Comparison of ENCODE assay signal across 24 cellular contexts in genomic region chr1:184875218-184875617, GRCh38.
"Had no signal": no experiment of that assay in that cellular context is flagged by ENCODE, and none has a peak within 500 bp of the region (broad histone marks: within the 10 kb centered on the region; RNA-seq: fewer than 3 reads in every experiment).

No MANE protein-coding gene starts in this region.

- H3K36me3 ChIP-seq: left lung, transverse colon, uterus, WERI-Rb-1 had no signal

- H3K4me3 ChIP-seq: hepatocyte, left lung, transverse colon, uterus had no signal

- H3K4me1 ChIP-seq: parathyroid adenoma, uterus had no signal

- H3K27me3 Mint-ChIP-seq: activated T-cell treated with anti-CD3 and anti-CD28 coated beads, Interleukin-2, amount 50 U/mL, for 24 hours; activated T-helper 17 cell treated with anti-CD3 and anti-CD28 coated beads, Interleukin-2, amount 50 U/mL, for 72 hours had no signal

- H3K27ac Mint-ChIP-seq: activated naive CD8-positive, alpha-beta T cell treated with anti-CD3 and anti-CD28 coated beads for 36 hours; activated T-cell treated with anti-CD3 and anti-CD28 coated beads, Interleukin-2, amount 50 U/mL, for 24 hours; activated T-helper 17 cell treated with anti-CD3 and anti-CD28 coated beads, Interleukin-2, amount 50 U/mL, for 72 hours; mesothelial cell of epicardium; nephron; stimulated activated effector memory CD8-positive, alpha-beta T cell treated with anti-CD3 and anti-CD28 coated beads, Interleukin-12 subunit alpha, Interleukin-12 subunit beta, amount 100 ng/mL, for 72 hours; stimulated activated naive CD8-positive, alpha-beta T cell treated with anti-CD3 and anti-CD28 coated beads, Interleukin-15, amount 100 ng/mL, for 72 hours; T-helper 2 cell treated with Interferon-gamma antibody and Interleukin-4, amounts not matched to agents 5 μg/mL and 100 μg/mL, for 36 hours had no signal

- H3K36me3 Mint-ChIP-seq: activated naive CD8-positive, alpha-beta T cell treated with anti-CD3 and anti-CD28 coated beads for 36 hours; mesothelial cell of epicardium had no signal

- H3K9me3 ChIP-seq: left lung, transverse colon, uterus had no signal

- DNase-seq: activated CD4-positive, alpha-beta T cell treated with anti-CD3 and anti-CD28 coated beads for 1 hour; activated naive CD8-positive, alpha-beta T cell treated with anti-CD3 and anti-CD28 coated beads for 36 hours; activated T-cell treated with anti-CD3 and anti-CD28 coated beads, Interleukin-2, amount 50 U/mL, for 24 hours; cerebellar nuclear complex; cortex of kidney; immature natural killer cell; mammary epithelial cell; nucleus accumbens; small intestine; stimulated activated CD4-positive, alpha-beta T cell treated with anti-CD3 and anti-CD28 coated beads, Interleukin-2, amount 100 ng/mL, for 24 hours; stimulated activated naive CD8-positive, alpha-beta T cell treated with anti-CD3 and anti-CD28 coated beads, Interleukin-15, amount 100 ng/mL, for 72 hours; transverse colon; uterus; WERI-Rb-1 had no signal

- H3K4me1 Mint-ChIP-seq: activated naive CD8-positive, alpha-beta T cell treated with anti-CD3 and anti-CD28 coated beads for 36 hours; nephron; stimulated activated naive CD8-positive, alpha-beta T cell treated with anti-CD3 and anti-CD28 coated beads, Interleukin-15, amount 100 ng/mL, for 72 hours had no signal

- H3K4me3 Mint-ChIP-seq: activated naive CD8-positive, alpha-beta T cell treated with anti-CD3 and anti-CD28 coated beads for 36 hours; activated T-cell treated with anti-CD3 and anti-CD28 coated beads, Interleukin-2, amount 50 U/mL, for 24 hours; activated T-helper 17 cell treated with anti-CD3 and anti-CD28 coated beads, Interleukin-2, amount 50 U/mL, for 72 hours; immature natural killer cell; mesothelial cell of epicardium; nephron; stimulated activated effector memory CD8-positive, alpha-beta T cell treated with anti-CD3 and anti-CD28 coated beads, Interleukin-12 subunit alpha, Interleukin-12 subunit beta, amount 100 ng/mL, for 72 hours; stimulated activated naive CD8-positive, alpha-beta T cell treated with anti-CD3 and anti-CD28 coated beads, Interleukin-15, amount 100 ng/mL, for 72 hours; T-helper 2 cell treated with Interferon-gamma antibody and Interleukin-4, amounts not matched to agents 5 μg/mL and 100 μg/mL, for 36 hours had no signal

- H3K27me3 ChIP-seq: hepatocyte, left lung, transverse colon, uterus had no signal

- ATAC-seq: activated T-helper 17 cell treated with anti-CD3 and anti-CD28 coated beads, Interleukin-2, amount 50 U/mL, for 72 hours; left lung; sciatic nerve; stimulated activated effector memory CD8-positive, alpha-beta T cell treated with anti-CD3 and anti-CD28 coated beads, Interleukin-12 subunit alpha, Interleukin-12 subunit beta, amount 100 ng/mL, for 72 hours; stimulated activated naive CD8-positive, alpha-beta T cell treated with anti-CD3 and anti-CD28 coated beads, Interleukin-15, amount 100 ng/mL, for 72 hours had no signal

- H3K9me3 Mint-ChIP-seq: activated naive CD8-positive, alpha-beta T cell treated with anti-CD3 and anti-CD28 coated beads for 36 hours; immature natural killer cell; stimulated activated effector memory CD8-positive, alpha-beta T cell treated with anti-CD3 and anti-CD28 coated beads, Interleukin-12 subunit alpha, Interleukin-12 subunit beta, amount 100 ng/mL, for 72 hours; T-helper 2 cell treated with Interferon-gamma antibody and Interleukin-4, amounts not matched to agents 5 μg/mL and 100 μg/mL, for 36 hours had no signal

- H3K27ac ChIP-seq: epithelial cell of prostate, hepatocyte, parathyroid adenoma, transverse colon, uterus, WERI-Rb-1 had no signal
